ENCODE assay signal across 8 cellular contexts in the genomic region with DNA sequence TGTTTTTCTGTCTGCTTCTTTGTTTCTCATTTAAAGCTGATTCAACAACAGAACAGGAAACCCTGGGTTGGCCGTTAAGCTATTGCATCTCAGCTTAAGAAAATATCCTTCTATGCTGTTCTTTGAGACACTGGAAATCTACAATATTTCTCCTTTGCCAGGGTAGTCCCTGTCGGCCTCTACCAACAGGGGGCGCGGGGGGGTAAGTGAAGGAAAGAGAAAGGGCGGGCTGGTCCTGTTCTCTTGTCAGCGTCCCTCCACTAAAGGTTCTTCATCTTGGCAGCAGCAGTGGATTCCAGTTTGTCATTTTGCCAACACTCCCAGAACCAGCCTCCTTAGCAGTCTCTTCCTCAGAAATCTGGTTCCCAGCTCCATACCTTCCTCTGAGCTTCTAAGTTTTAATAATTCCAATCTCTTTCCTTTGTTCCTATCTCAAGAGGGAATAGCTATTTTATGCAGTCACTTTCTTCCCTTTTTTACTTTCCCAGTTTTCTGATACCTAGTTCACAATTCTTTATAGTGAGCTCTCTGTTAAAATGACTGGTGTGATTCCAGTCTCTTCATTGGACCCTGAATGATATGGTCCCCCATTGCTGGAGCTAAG.
A peak's percentile ranks its signal among the peaks of the same experiment; 100 is the strongest.
DNase-seq lines count a peak whose midpoint lies in the region; ATAC-seq and TF ChIP-seq lines count a peak whose summit lies in the region.

No MANE protein-coding gene starts in this region.

- no peak overlapping the region for H2AFZ ChIP-seq in GM23338

- H3K4me3 Mint-ChIP-seq in GM23338: no peak overlapping the region

- no peak overlapping the region for H3K4me3 ChIP-seq in GM23338
- H3K4me3 ChIP-seq in Panc1 (ENCODE audit: low read depth in 2 of 2, low read length in 2 of 2): no peak overlapping the region

- BruUV-seq in Panc1 (replicated peaks; lab: Mats Ljungman, UMichigan): no TSS peak

- H3K9me3 Mint-ChIP-seq in GM23338: no peaks in the 10 kb centered on the region

- H3F3A ChIP-seq in GM23338 (replicated peaks; ENCODE audit: low read depth): no peaks in the 10 kb centered on the region

- TF ChIP-seq CTCF in GM23338 (conservative IDR thresholded peaks at IDR 0.05; ENCODE audit: low read depth in 2 of 2): peak; percentile 80 to 86
- TF ChIP-seq CTCF in Panc1 (IDR thresholded peaks at IDR 0.05): peak; percentile 68

- H3K4me1 Mint-ChIP-seq in GM23338: peaks cover 7% of the 10 kb centered on the region; the same call in 2 of the 3 replicates

- no peaks in the 10 kb centered on the region for H4K20me1 ChIP-seq in GM23338 (replicated peaks; ENCODE audit: insufficient read depth)

- H3K4me1 ChIP-seq in GM23338 (ENCODE audit: insufficient read depth) (no peaks in the 10 kb centered on the region), Panc1 (ENCODE audit: control insufficient read depth, insufficient read depth, low read length) (no peaks in the 10 kb centered on the region; the same call in 1 of the 2 replicates)

- CTCF ChIA-PET in Panc1 (lab: Charles Lee): no interaction called here

- POLR2A ChIA-PET in Panc1 (lab: Charles Lee): no interaction called here

- no peaks in the 10 kb centered on the region for H3K9me2 ChIP-seq in GM23338 (ENCODE audit: insufficient read depth)

- no peak overlapping the region for H3K27ac Mint-ChIP-seq in GM23338

- H3K4me2 ChIP-seq in GM23338: no peak overlapping the region

- H3K36me3 Mint-ChIP-seq in GM23338 (ENCODE audit: low read depth): no peaks in the 10 kb centered on the region

- H3K9me3 ChIP-seq in Panc1 (ENCODE audit: control insufficient read depth, insufficient read depth, low read depth, low read length): no peaks in the 10 kb centered on the region

- peak; percentile 79 for ATAC-seq in GM23338
- ATAC-seq in Panc1: peak; percentile 70; the same call in 1 of the 2 replicates
- ATAC-seq in GM21576 (IDR thresholded peaks at IDR 0.05; ENCODE audit: unreplicated experiment): no peak

- H3K27me3 Mint-ChIP-seq in GM23338 (ENCODE audit: insufficient read depth, low read depth, poor library complexity): no peaks in the 10 kb centered on the region

- H3K36me3 ChIP-seq in GM23338 (ENCODE audit: insufficient read depth) (no peaks in the 10 kb centered on the region), Panc1 (ENCODE audit: control insufficient read depth, insufficient read depth, low read length) (no peaks in the 10 kb centered on the region)

- intact Hi-C loops in Panc1 (cut with micrococcal nuclease; ENCODE audit: unreplicated experiment): no loop called here

- no peak overlapping the region for H3K27ac ChIP-seq in GM23338 (ENCODE audit: low read depth)
- H3K27ac ChIP-seq in Panc1 (ENCODE audit: low read length): no peak overlapping the region

- H3K27me3 ChIP-seq in GM23338 (ENCODE audit: insufficient read depth) (no peaks in the 10 kb centered on the region), Panc1 (ENCODE audit: control insufficient read depth, insufficient read depth, low read length) (no peaks in the 10 kb centered on the region)

- DNase-seq in CD1c-positive myeloid dendritic cell (ENCODE audit: extremely low spot score): peak; percentile 27
- peak; percentile 86 for DNase-seq in GM23338 (ENCODE audit: low spot score)
- peak; percentile 1 for DNase-seq in Panc1 (ENCODE audit: low read depth, low spot score)
- DNase-seq in amniotic stem cell (lab: John Stamatoyannopoulos, UW): peak; percentile 49
- DNase-seq in iPS DF 4.7 (ENCODE audit: extremely low read depth, low spot score): peak; percentile 16
- peak; percentile 5 for DNase-seq in stimulated activated CD4-positive, alpha-beta T cell treated with anti-CD3 and anti-CD28 coated beads, Interleukin-2, amount 100 ng/mL, for 4 hours (ENCODE audit: low read depth)
- no peak for DNase-seq in DMS153 treated with DMSO at 0.1 percent for 48 hours (lab: John Stamatoyannopoulos, UW; ENCODE audit: unreplicated experiment)

- no peaks in the 10 kb centered on the region for H3K79me2 ChIP-seq in GM23338 (replicated peaks; ENCODE audit: insufficient read depth)

- in situ Hi-C loops in Panc1 (cut with HindIII; ENCODE audit: low pct_unique_long_range_greater_than_20kb, low sequenced_read_pairs): no loop called here

TF ChIP-seq in GM23338, 12 proteins besides CTCF, POLR2A, EP300 and RAD21:
- TF ChIP-seq, protein P1, sequence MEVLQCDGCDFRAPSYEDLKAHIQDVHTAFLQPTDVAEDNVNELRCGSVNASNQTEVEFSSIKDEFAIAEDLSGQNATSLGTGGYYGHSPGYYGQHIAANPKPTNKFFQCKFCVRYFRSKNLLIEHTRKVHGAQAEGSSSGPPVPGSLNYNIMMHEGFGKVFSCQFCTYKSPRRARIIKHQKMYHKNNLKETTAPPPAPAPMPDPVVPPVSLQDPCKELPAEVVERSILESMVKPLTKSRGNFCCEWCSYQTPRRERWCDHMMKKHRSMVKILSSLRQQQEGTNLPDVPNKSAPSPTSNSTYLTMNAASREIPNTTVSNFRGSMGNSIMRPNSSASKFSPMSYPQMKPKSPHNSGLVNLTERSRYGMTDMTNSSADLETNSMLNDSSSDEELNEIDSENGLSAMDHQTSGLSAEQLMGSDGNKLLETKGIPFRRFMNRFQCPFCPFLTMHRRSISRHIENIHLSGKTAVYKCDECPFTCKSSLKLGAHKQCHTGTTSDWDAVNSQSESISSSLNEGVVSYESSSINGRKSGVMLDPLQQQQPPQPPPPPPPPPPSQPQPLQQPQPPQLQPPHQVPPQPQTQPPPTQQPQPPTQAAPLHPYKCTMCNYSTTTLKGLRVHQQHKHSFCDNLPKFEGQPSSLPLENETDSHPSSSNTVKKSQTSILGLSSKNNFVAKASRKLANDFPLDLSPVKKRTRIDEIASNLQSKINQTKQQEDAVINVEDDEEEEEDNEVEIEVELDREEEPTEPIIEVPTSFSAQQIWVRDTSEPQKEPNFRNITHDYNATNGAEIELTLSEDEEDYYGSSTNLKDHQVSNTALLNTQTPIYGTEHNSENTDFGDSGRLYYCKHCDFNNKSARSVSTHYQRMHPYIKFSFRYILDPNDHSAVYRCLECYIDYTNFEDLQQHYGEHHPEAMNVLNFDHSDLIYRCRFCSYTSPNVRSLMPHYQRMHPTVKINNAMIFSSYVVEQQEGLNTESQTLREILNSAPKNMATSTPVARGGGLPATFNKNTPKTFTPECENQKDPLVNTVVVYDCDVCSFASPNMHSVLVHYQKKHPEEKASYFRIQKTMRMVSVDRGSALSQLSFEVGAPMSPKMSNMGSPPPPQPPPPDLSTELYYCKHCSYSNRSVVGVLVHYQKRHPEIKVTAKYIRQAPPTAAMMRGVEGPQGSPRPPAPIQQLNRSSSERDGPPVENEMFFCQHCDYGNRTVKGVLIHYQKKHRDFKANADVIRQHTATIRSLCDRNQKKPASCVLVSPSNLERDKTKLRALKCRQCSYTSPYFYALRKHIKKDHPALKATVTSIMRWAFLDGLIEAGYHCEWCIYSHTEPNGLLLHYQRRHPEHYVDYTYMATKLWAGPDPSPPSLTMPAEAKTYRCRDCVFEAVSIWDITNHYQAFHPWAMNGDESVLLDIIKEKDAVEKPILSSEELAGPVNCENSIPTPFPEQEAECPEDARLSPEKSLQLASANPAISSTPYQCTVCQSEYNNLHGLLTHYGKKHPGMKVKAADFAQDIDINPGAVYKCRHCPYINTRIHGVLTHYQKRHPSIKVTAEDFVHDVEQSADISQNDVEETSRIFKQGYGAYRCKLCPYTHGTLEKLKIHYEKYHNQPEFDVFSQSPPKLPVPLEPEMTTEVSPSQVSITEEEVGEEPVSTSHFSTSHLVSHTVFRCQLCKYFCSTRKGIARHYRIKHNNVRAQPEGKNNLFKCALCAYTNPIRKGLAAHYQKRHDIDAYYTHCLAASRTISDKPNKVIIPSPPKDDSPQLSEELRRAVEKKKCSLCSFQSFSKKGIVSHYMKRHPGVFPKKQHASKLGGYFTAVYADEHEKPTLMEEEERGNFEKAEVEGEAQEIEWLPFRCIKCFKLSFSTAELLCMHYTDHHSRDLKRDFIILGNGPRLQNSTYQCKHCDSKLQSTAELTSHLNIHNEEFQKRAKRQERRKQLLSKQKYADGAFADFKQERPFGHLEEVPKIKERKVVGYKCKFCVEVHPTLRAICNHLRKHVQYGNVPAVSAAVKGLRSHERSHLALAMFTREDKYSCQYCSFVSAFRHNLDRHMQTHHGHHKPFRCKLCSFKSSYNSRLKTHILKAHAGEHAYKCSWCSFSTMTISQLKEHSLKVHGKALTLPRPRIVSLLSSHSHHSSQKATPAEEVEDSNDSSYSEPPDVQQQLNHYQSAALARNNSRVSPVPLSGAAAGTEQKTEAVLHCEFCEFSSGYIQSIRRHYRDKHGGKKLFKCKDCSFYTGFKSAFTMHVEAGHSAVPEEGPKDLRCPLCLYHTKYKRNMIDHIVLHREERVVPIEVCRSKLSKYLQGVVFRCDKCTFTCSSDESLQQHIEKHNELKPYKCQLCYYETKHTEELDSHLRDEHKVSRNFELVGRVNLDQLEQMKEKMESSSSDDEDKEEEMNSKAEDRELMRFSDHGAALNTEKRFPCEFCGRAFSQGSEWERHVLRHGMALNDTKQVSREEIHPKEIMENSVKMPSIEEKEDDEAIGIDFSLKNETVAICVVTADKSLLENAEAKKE (CRISPR knock-in tag; IDR thresholded peaks at IDR 0.05): no peak
- no peak for TF ChIP-seq ZNF114 (CRISPR knock-in tag; IDR thresholded peaks at IDR 0.05)
- TF ChIP-seq, protein P2, sequence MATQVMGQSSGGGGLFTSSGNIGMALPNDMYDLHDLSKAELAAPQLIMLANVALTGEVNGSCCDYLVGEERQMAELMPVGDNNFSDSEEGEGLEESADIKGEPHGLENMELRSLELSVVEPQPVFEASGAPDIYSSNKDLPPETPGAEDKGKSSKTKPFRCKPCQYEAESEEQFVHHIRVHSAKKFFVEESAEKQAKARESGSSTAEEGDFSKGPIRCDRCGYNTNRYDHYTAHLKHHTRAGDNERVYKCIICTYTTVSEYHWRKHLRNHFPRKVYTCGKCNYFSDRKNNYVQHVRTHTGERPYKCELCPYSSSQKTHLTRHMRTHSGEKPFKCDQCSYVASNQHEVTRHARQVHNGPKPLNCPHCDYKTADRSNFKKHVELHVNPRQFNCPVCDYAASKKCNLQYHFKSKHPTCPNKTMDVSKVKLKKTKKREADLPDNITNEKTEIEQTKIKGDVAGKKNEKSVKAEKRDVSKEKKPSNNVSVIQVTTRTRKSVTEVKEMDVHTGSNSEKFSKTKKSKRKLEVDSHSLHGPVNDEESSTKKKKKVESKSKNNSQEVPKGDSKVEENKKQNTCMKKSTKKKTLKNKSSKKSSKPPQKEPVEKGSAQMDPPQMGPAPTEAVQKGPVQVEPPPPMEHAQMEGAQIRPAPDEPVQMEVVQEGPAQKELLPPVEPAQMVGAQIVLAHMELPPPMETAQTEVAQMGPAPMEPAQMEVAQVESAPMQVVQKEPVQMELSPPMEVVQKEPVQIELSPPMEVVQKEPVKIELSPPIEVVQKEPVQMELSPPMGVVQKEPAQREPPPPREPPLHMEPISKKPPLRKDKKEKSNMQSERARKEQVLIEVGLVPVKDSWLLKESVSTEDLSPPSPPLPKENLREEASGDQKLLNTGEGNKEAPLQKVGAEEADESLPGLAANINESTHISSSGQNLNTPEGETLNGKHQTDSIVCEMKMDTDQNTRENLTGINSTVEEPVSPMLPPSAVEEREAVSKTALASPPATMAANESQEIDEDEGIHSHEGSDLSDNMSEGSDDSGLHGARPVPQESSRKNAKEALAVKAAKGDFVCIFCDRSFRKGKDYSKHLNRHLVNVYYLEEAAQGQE (IDR thresholded peaks at IDR 0.05; ENCODE audit: unreplicated experiment): no peak
- no peak for TF ChIP-seq NANOG (IDR thresholded peaks at IDR 0.05; ENCODE audit: borderline replicate concordance)
TF ChIP-seq in GM23338: peak in this region for 0.
